8 cellular contexts compared by ENCODE assay signal in the genomic region with DNA sequence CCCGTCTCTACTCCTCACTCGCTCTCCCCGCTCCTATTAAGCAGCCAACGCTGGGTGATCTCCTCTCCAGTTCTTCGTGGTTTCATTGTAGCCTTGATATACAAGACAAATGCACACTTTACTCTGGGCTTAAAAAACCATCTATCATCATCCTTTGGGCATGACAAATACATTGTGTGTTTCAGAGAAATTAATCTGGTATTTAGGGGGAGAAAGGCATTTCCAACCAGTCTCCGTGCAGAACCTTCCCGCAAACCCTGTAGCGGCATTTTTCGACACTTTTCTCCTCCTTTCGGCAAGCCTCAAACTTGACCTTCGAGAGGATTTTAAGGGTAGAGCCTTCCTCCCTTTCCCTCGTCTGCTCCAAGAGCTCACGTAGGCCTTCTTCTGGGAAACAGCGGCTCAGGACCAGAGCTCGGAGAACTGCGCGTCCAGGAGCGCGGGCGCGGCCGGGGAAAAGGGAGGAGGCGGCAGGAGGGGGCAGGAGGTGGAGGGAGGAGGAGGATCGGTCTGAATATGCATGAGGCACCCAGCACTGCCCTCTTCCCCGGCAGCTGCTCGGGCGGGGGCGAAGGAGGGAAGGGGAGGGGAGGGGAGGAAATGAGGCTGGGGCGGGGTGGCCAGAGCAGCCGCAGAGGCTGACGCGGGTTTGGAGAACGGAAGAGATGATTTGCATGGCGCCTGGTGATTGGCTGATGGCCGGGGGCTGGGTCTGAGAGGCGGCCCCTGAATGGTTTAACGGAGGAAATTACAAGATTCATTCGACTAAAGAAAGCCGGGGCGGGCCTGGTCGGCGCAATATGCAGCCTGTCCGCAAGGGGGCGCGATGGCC.
DNase-seq lines count a peak whose midpoint lies in the region; ATAC-seq and TF ChIP-seq lines count a peak whose summit lies in the region.

No MANE protein-coding gene starts in this region.

- H3K4me3 Mint-ChIP-seq in CD8-positive, alpha-beta T cell: no peak overlapping the region
- H3K4me3 Mint-ChIP-seq in activated CD4-positive, alpha-beta memory T cell treated with anti-CD3 and anti-CD28 coated beads, Interleukin-2, amount 10 ng/mL, durations not matched to agents 7 days and 5 days: no peak overlapping the region

- H3K27ac ChIP-seq in CD8-positive, alpha-beta T cell (ENCODE audit: low read depth, low read length): no peak overlapping the region
- H3K27ac ChIP-seq in lung (ENCODE audit: low read depth in 1 of 2, low read length in 1 of 2): peak overlapping the region in 1 of 2 donors; percentile 57

- ATAC-seq in CD8-positive, alpha-beta T cell: peak; percentile 90
- ATAC-seq in GM19467 (IDR thresholded peaks at IDR 0.05; ENCODE audit: unreplicated experiment) (peak; percentile 94), lung (ENCODE audit: insufficient read depth, low FRiP score) (peak; percentile 92)

- H3K36me3 Mint-ChIP-seq in CD8-positive, alpha-beta T cell: no peaks in the 10 kb centered on the region
- H3K36me3 Mint-ChIP-seq in activated CD4-positive, alpha-beta memory T cell treated with anti-CD3 and anti-CD28 coated beads, Interleukin-2, amount 10 ng/mL, durations not matched to agents 7 days and 5 days (ENCODE audit: low read depth): peaks cover 2% of the 10 kb centered on the region

- peak; percentile 62 to 87 (median 79) for DNase-seq in CD8-positive, alpha-beta T cell
- DNase-seq in HK-2 (ENCODE audit: unreplicated experiment) (peak; percentile 94), NCI-H774 (lab: John Stamatoyannopoulos, UW) (peak; percentile 98), lung (ENCODE audit: low spot score) (peak; percentile 97)
- DNase-seq in activated CD4-positive, alpha-beta memory T cell treated with anti-CD3 and anti-CD28 coated beads, Interleukin-2, amount 10 ng/mL, durations not matched to agents 7 days and 5 days: peak; percentile 96
- peak; percentile 52 for DNase-seq in effector CD4-positive, alpha-beta T cell
- DNase-seq in stimulated activated CD4-positive, alpha-beta T cell treated with anti-CD3 and anti-CD28 coated beads, Interleukin-4, amount 100 ng/mL, for 48 hours (ENCODE audit: low read depth in 2 of 2): peak; percentile 75 to 81

- no peaks in the 10 kb centered on the region for H3K9me3 ChIP-seq in CD8-positive, alpha-beta T cell (ENCODE audit: low read length)
- H3K9me3 ChIP-seq in lung (ENCODE audit: control insufficient read depth in 2 of 2, insufficient read depth in 1 of 2, low read length in 1 of 2): peaks cover 0 to 8% of the 10 kb centered on the region in 2 donors

- peaks cover 39% of the 10 kb centered on the region for H3K4me1 ChIP-seq in CD8-positive, alpha-beta T cell (ENCODE audit: insufficient read depth, low read length)
- peaks cover 2 to 11% of the 10 kb centered on the region in 2 donors for H3K4me1 ChIP-seq in lung (ENCODE audit: control insufficient read depth in 2 of 2, insufficient read depth in 2 of 2, low read length in 2 of 2)

- CTCF ChIA-PET in CD8-positive, alpha-beta T cell (lab: Charles Lee): no interaction called here
- CTCF ChIA-PET in activated CD4-positive, alpha-beta memory T cell treated with anti-CD3 and anti-CD28 coated beads, Interleukin-2, amount 10 ng/mL, durations not matched to agents 7 days and 5 days (lab: Charles Lee): interaction anchor here (1.0 to 1.2 kb wide), 4 partner anchors 129 to 540 kb away, joined by 3 to 4 read pairs (median 3); no protein-coding TSS in a partner anchor

- no peak overlapping the region for H3K27ac Mint-ChIP-seq in CD8-positive, alpha-beta T cell
- H3K27ac Mint-ChIP-seq in activated CD4-positive, alpha-beta memory T cell treated with anti-CD3 and anti-CD28 coated beads, Interleukin-2, amount 10 ng/mL, durations not matched to agents 7 days and 5 days: no peak overlapping the region

- H3K27me3 Mint-ChIP-seq in CD8-positive, alpha-beta T cell (ENCODE audit: low read depth): peaks cover 39% of the 10 kb centered on the region
- H3K27me3 Mint-ChIP-seq in activated CD4-positive, alpha-beta memory T cell treated with anti-CD3 and anti-CD28 coated beads, Interleukin-2, amount 10 ng/mL, durations not matched to agents 7 days and 5 days: peaks cover 26% of the 10 kb centered on the region

- peaks cover 18% of the 10 kb centered on the region for H3K4me1 Mint-ChIP-seq in CD8-positive, alpha-beta T cell (ENCODE audit: low read depth)
- peaks cover 24% of the 10 kb centered on the region for H3K4me1 Mint-ChIP-seq in activated CD4-positive, alpha-beta memory T cell treated with anti-CD3 and anti-CD28 coated beads, Interleukin-2, amount 10 ng/mL, durations not matched to agents 7 days and 5 days

- peaks cover 49% of the 10 kb centered on the region for H3K27me3 ChIP-seq in CD8-positive, alpha-beta T cell (ENCODE audit: insufficient read depth, low read length)
- no peaks in the 10 kb centered on the region for H3K27me3 ChIP-seq in lung (ENCODE audit: control insufficient read depth, insufficient read depth)

- H3K4me3 ChIP-seq in CD8-positive, alpha-beta T cell (ENCODE audit: low read depth, low read length): peak overlapping the region; percentile 42
- peak overlapping the region; percentile 46 for H3K4me3 ChIP-seq in lung

- peaks cover 2% of the 10 kb centered on the region for H3K9me3 Mint-ChIP-seq in CD8-positive, alpha-beta T cell
- no peaks in the 10 kb centered on the region for H3K9me3 Mint-ChIP-seq in activated CD4-positive, alpha-beta memory T cell treated with anti-CD3 and anti-CD28 coated beads, Interleukin-2, amount 10 ng/mL, durations not matched to agents 7 days and 5 days

- peak; percentile 46 for TF ChIP-seq CTCF in CD8-positive, alpha-beta T cell (IDR thresholded peaks at IDR 0.05)
- peak; percentile 30 for TF ChIP-seq CTCF in lung (IDR thresholded peaks at IDR 0.05; ENCODE audit: control extremely low read depth, extremely low read depth)

- intact Hi-C loops in CD8-positive, alpha-beta T cell (cut with DNase I, micrococcal nuclease): loop anchor here (5.0 kb wide), 2 partner anchors 126 to 541 kb away; a partner anchor contains a TSS

- 0 to 2% methylated on average over 39 to 45 of the region's 45 CpGs for WGBS in lung, 2 donors

- no peaks in the 10 kb centered on the region for H3K36me3 ChIP-seq in CD8-positive, alpha-beta T cell (ENCODE audit: insufficient read depth, low read length)
- H3K36me3 ChIP-seq in lung (ENCODE audit: control insufficient read depth in 2 of 2, insufficient read depth in 2 of 2, low read length in 2 of 2): no peaks in the 10 kb centered on the region

- POLR2A ChIA-PET in CD8-positive, alpha-beta T cell (lab: Charles Lee): no interaction called here
- POLR2A ChIA-PET in activated CD4-positive, alpha-beta memory T cell treated with anti-CD3 and anti-CD28 coated beads, Interleukin-2, amount 10 ng/mL, durations not matched to agents 7 days and 5 days (lab: Charles Lee): no interaction called here
